Comparison of ENCODE assay signal across 24 cellular contexts in genomic region chr2:107591541-107591940, GRCh38.
DNase-seq lines count a peak whose midpoint lies in the region; TF ChIP-seq lines count a peak whose summit lies in the region.
"Had no signal": no experiment of that assay in that cellular context is flagged by ENCODE, and none has a peak within 500 bp of the region (broad histone marks: within the 10 kb centered on the region; RNA-seq: fewer than 3 reads in every experiment).

No MANE protein-coding gene starts in this region.

- TF ChIP-seq POLR2A in prostate gland (IDR thresholded peaks at IDR 0.05), result no peak

- no peaks in the 10 kb centered on the region for H4K20me1 ChIP-seq in osteoblast (ENCODE audit: insufficient read depth, low read length)

- H3K36me3 ChIP-seq in osteoblast (ENCODE audit: insufficient read depth, low read length) (no peaks in the 10 kb centered on the region), prostate gland (no peaks in the 10 kb centered on the region)
- H3K36me3 ChIP-seq: breast epithelium, heart right ventricle, left lung, MG63, spleen, tibial artery had no signal

- H3K4me3 ChIP-seq in fibroblast of mammary gland (ENCODE audit: control insufficient read depth, low read depth, low read length), result no peak overlapping the region
- H3K4me3 ChIP-seq in osteoblast (ENCODE audit: insufficient read depth, low read length), result no peak overlapping the region
- H3K4me3 ChIP-seq in prostate gland, result no peak overlapping the region
- H3K4me3 ChIP-seq: breast epithelium, heart right ventricle, left lung, MG63, spleen, tibial artery had no signal

- no peak overlapping the region for H2AFZ ChIP-seq in osteoblast (ENCODE audit: low read length)

- DNase-seq in DMS79 (lab: John Stamatoyannopoulos, UW) (peak; percentile 43), M059J (ENCODE audit: low read depth) (peak; percentile 36), fibroblast of mammary gland (ENCODE audit: low read depth) (peak; percentile 9), osteoblast (ENCODE audit: insufficient read length, low spot score, missing footprints) (peak; percentile 38), prostate gland (ENCODE audit: low spot score) (no peak), COLO668 (lab: John Stamatoyannopoulos, UW; ENCODE audit: unreplicated experiment) (no peak), C1 segment of cervical spinal cord (lab: John Stamatoyannopoulos, UW) (no peak)
- DNase-seq in activated CD4-positive, alpha-beta T cell treated with anti-CD3 and anti-CD28 coated beads, Interleukin-2, amount 50 U/mL, for 48 hours, result no peak
- DNase-seq: activated CD4-positive, alpha-beta T cell treated with anti-CD3 and anti-CD28 coated beads, Interleukin-2, amount 50 U/mL, for 1 hour; activated CD8-positive, alpha-beta memory T cell treated with anti-CD3 and anti-CD28 coated beads, Interleukin-2, amount 50 U/mL, for 48 hours; activated naive CD8-positive, alpha-beta T cell treated with anti-CD3 and anti-CD28 coated beads, Interleukin-2, amount 50 U/mL, for 24 hours; AML-193; dermis blood vessel endothelial cell; H9; heart right ventricle; left lung; MG63; nephron progenitor cell; spleen; stimulated activated CD4-positive, alpha-beta T cell treated with anti-CD3 and anti-CD28 coated beads, Interleukin-4, amount 100 ng/mL, for 1 hour; stimulated activated naive CD8-positive, alpha-beta T cell treated with anti-CD3 and anti-CD28 coated beads, Interleukin-15, Interleukin-2, amounts not matched to agents 100 U/mL and 50 U/mL, for 24 hours; T-helper 9 cell; tibial artery had no signal

- H3K4me2 ChIP-seq in osteoblast (ENCODE audit: insufficient read depth, low read length), result no peak overlapping the region

- H3K79me2 ChIP-seq in osteoblast (ENCODE audit: insufficient read depth, low read length), result no peaks in the 10 kb centered on the region

- peak overlapping the region; percentile 35 for H3K27ac ChIP-seq in osteoblast (ENCODE audit: low read depth, low read length)
- no peak overlapping the region for H3K27ac ChIP-seq in prostate gland
- H3K27ac ChIP-seq: breast epithelium, heart right ventricle, left lung, spleen, tibial artery had no signal

- peaks cover 29% of the 10 kb centered on the region for H3K4me1 ChIP-seq in osteoblast (ENCODE audit: insufficient read depth, low read length)
- H3K4me1 ChIP-seq in prostate gland (replicated peaks), result no peaks in the 10 kb centered on the region
- H3K4me1 ChIP-seq: breast epithelium, left lung, spleen had no signal

- H3K27me3 ChIP-seq in osteoblast (ENCODE audit: insufficient read depth, low read length) (no peaks in the 10 kb centered on the region), prostate gland (replicated peaks; ENCODE audit: insufficient read depth) (no peaks in the 10 kb centered on the region)
- H3K27me3 ChIP-seq: breast epithelium, heart right ventricle, left lung, MG63, spleen, tibial artery had no signal

- WGBS in prostate gland, result 67% methylated on average over 1 of the region's 1 CpG

- H3K9me3 ChIP-seq in osteoblast (ENCODE audit: low read depth, low read length), result no peaks in the 10 kb centered on the region
- H3K9me3 ChIP-seq in prostate gland, result no peaks in the 10 kb centered on the region
- H3K9me3 ChIP-seq: breast epithelium, heart right ventricle, left lung, MG63, tibial artery had no signal

- TF ChIP-seq CTCF in fibroblast of mammary gland (conservative IDR thresholded peaks at IDR 0.05; ENCODE audit: control insufficient read depth, insufficient read depth, low read depth, low read length) (no peak), osteoblast (IDR thresholded peaks at IDR 0.05; ENCODE audit: extremely low read depth, low read depth, low read length) (no peak), prostate gland (IDR thresholded peaks at IDR 0.05) (no peak)

- intact Hi-C loops in prostate gland (cut with DNase I), result no loop called here

Comparison
In these comparisons a context has a peak if more than half of its experiments do, and no peak if none do; other contexts are left out.
1. DNase-seq: peak in DMS79 (single experiment), M059J (single experiment), fibroblast of mammary gland (single experiment) and osteoblast (single experiment); none in activated CD4-positive, alpha-beta T cell treated with anti-CD3 and anti-CD28 coated beads, Interleukin-2, amount 50 U/mL, for 48 hours (0 of 2), prostate gland (single experiment), COLO668 (single experiment) and C1 segment of cervical spinal cord (0 of 14).